Comparison of ENCODE assay signal across 8 cellular contexts in genomic region chr11:110094298-110095073, GRCh38. TPM values are rescaled to one million over a fixed set of nuclear protein-coding genes. Genes with fewer than 3 reads are reported as not detected.
A peak's percentile ranks its signal among the peaks of the same experiment; 100 is the strongest.
DNase-seq lines count a peak whose midpoint lies in the region; ATAC-seq, FAIRE-seq and TF ChIP-seq lines count a peak whose summit lies in the region.
"Had no signal": no experiment of that assay in that cellular context is flagged by ENCODE, and none has a peak within 500 bp of the region (broad histone marks: within the 10 kb centered on the region; RNA-seq: fewer than 3 reads in every experiment).

No MANE protein-coding gene starts in this region.

- H3K4me1 ChIP-seq in iPS-20b (ENCODE audit: insufficient read depth, low read length), result peaks cover 5% of the 10 kb centered on the region; the same call in 1 of the 2 replicates

- H3K9me3 ChIP-seq in iPS-20b (ENCODE audit: insufficient read depth, low read depth, low read length), result no peaks in the 10 kb centered on the region

- no peak for ATAC-seq in activated naive CD8-positive, alpha-beta T cell treated with anti-CD3 and anti-CD28 coated beads, Interleukin-2, amount 50 U/mL, for 24 hours
- no peak for ATAC-seq in stimulated activated memory B cell treated with anti-CD40 and anti-IgM and Interleukin-4, amounts not matched to agents 10 μg/mL and 1 μg/mL and 100 μg/mL, for 72 hours

- H3K27ac ChIP-seq in iPS-20b (ENCODE audit: low read length), result no peak overlapping the region

- no peak overlapping the region for H3K27ac Mint-ChIP-seq in activated naive CD8-positive, alpha-beta T cell treated with anti-CD3 and anti-CD28 coated beads, Interleukin-2, amount 50 U/mL, for 24 hours
- H3K27ac Mint-ChIP-seq in stimulated activated memory B cell treated with anti-CD40 and anti-IgM and Interleukin-4, amounts not matched to agents 10 μg/mL and 1 μg/mL and 100 μg/mL, for 72 hours, result peak overlapping the region; percentile 80

- peak overlapping the region; percentile 73 for H3K4me3 ChIP-seq in HFF-Myc (replicated peaks; ENCODE audit: low read depth, low read length)
- H3K4me3 ChIP-seq in iPS-20b (ENCODE audit: low read length), result peak overlapping the region; percentile 78

- no peaks in the 10 kb centered on the region for H3K36me3 Mint-ChIP-seq in activated naive CD8-positive, alpha-beta T cell treated with anti-CD3 and anti-CD28 coated beads, Interleukin-2, amount 50 U/mL, for 24 hours (ENCODE audit: low read depth)
- H3K36me3 Mint-ChIP-seq in stimulated activated memory B cell treated with anti-CD40 and anti-IgM and Interleukin-4, amounts not matched to agents 10 μg/mL and 1 μg/mL and 100 μg/mL, for 72 hours, result peaks cover 5% of the 10 kb centered on the region

- peaks cover 9% of the 10 kb centered on the region for H3K4me1 Mint-ChIP-seq in activated naive CD8-positive, alpha-beta T cell treated with anti-CD3 and anti-CD28 coated beads, Interleukin-2, amount 50 U/mL, for 24 hours
- peaks cover 5% of the 10 kb centered on the region for H3K4me1 Mint-ChIP-seq in stimulated activated memory B cell treated with anti-CD40 and anti-IgM and Interleukin-4, amounts not matched to agents 10 μg/mL and 1 μg/mL and 100 μg/mL, for 72 hours

- peak overlapping the region; percentile 81; the same call in 1 of the 2 replicates for H3K9ac ChIP-seq in iPS-20b (ENCODE audit: low read depth, low read length)

- no peak for FAIRE-seq in frontal cortex (lab: Jason Lieb, UNC)
- FAIRE-seq in HTR-8/SVneo (lab: Jason Lieb, UNC), result no peak
- FAIRE-seq: H54 had no signal

- H3K27me3 Mint-ChIP-seq in activated naive CD8-positive, alpha-beta T cell treated with anti-CD3 and anti-CD28 coated beads, Interleukin-2, amount 50 U/mL, for 24 hours, result peaks cover 46% of the 10 kb centered on the region
- H3K27me3 Mint-ChIP-seq in stimulated activated memory B cell treated with anti-CD40 and anti-IgM and Interleukin-4, amounts not matched to agents 10 μg/mL and 1 μg/mL and 100 μg/mL, for 72 hours, result peaks cover 25% of the 10 kb centered on the region

- no peaks in the 10 kb centered on the region for H3K9me3 Mint-ChIP-seq in activated naive CD8-positive, alpha-beta T cell treated with anti-CD3 and anti-CD28 coated beads, Interleukin-2, amount 50 U/mL, for 24 hours
- H3K9me3 Mint-ChIP-seq in stimulated activated memory B cell treated with anti-CD40 and anti-IgM and Interleukin-4, amounts not matched to agents 10 μg/mL and 1 μg/mL and 100 μg/mL, for 72 hours, result no peaks in the 10 kb centered on the region

- H3K27me3 ChIP-seq in iPS-20b (ENCODE audit: insufficient read depth, low read length), result peaks cover 40% of the 10 kb centered on the region

- H3K4me3 Mint-ChIP-seq in activated naive CD8-positive, alpha-beta T cell treated with anti-CD3 and anti-CD28 coated beads, Interleukin-2, amount 50 U/mL, for 24 hours, result peak overlapping the region; percentile 78
- peak overlapping the region; percentile 83 for H3K4me3 Mint-ChIP-seq in stimulated activated memory B cell treated with anti-CD40 and anti-IgM and Interleukin-4, amounts not matched to agents 10 μg/mL and 1 μg/mL and 100 μg/mL, for 72 hours

- H3K36me3 ChIP-seq in iPS-20b (ENCODE audit: insufficient read depth, low read depth, low read length), result no peaks in the 10 kb centered on the region

- DNase-seq in HFF-Myc (ENCODE audit: extremely low read depth, low read depth), result no peak
- DNase-seq in activated naive CD8-positive, alpha-beta T cell treated with anti-CD3 and anti-CD28 coated beads, Interleukin-2, amount 50 U/mL, for 24 hours, result no peak
- DNase-seq in frontal cortex (ENCODE audit: low spot score in 2 of 2), result no peak
- DNase-seq in NCI-H2029 treated with DMSO at 0.1 percent for 48 hours (lab: John Stamatoyannopoulos, UW), result no peak
- no peak for DNase-seq in HTR-8/SVneo (ENCODE audit: insufficient read length, low spot score)

- no peak for TF ChIP-seq CTCF in HFF-Myc (IDR thresholded peaks at IDR 0.05; ENCODE audit: low read depth, low read length, missing control alignments)

RNA-seq across cellular contexts. Expression of gene ZC3H12C, which starts 1.3 kb away (rescaled TPM):
- 28.9 TPM for total RNA-seq in frontal cortex
